6 cellular contexts compared by ENCODE assay signal in the genomic region with DNA sequence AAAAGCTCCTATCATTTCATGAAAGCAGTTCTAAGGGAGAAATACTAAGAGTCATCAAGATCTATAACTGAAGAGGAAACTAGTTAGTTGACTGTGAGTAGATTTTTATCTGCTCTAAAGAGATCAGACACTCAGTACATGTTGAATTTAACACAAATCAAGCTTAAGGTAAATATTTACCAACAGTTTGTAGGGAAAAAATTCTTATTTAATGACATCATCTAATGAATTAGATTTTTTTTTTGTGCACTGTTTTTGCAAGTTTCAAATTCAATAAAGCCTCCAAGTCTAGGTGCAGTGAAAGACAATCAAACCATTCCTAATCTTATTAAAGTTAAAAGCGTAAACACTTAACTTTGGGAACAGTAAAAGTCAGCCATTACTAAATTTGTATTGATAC.
"Had no signal": no experiment of that assay in that cellular context is flagged by ENCODE, and none has a peak within 500 bp of the region (broad histone marks: within the 10 kb centered on the region; RNA-seq: fewer than 3 reads in every experiment).

No MANE protein-coding gene starts in this region.

- H3K4me1 Mint-ChIP-seq: GM23338, H9, IgD-negative memory B cell had no signal

- H3K4me3 ChIP-seq: GM23338 had no signal

- H3K27me3 Mint-ChIP-seq: IgD-negative memory B cell had no signal

- H3K27ac Mint-ChIP-seq: GM23338, H9, HFFc6, IgD-negative memory B cell had no signal

- DNase-seq: H9, HCEC 1CT, HFFc6, KBM-7 had no signal

- ATAC-seq: GM23338 had no signal

- H3K4me3 Mint-ChIP-seq: GM23338, H9, HFFc6, IgD-negative memory B cell had no signal

- H3K36me3 Mint-ChIP-seq: IgD-negative memory B cell had no signal
